In the genomic region with DNA sequence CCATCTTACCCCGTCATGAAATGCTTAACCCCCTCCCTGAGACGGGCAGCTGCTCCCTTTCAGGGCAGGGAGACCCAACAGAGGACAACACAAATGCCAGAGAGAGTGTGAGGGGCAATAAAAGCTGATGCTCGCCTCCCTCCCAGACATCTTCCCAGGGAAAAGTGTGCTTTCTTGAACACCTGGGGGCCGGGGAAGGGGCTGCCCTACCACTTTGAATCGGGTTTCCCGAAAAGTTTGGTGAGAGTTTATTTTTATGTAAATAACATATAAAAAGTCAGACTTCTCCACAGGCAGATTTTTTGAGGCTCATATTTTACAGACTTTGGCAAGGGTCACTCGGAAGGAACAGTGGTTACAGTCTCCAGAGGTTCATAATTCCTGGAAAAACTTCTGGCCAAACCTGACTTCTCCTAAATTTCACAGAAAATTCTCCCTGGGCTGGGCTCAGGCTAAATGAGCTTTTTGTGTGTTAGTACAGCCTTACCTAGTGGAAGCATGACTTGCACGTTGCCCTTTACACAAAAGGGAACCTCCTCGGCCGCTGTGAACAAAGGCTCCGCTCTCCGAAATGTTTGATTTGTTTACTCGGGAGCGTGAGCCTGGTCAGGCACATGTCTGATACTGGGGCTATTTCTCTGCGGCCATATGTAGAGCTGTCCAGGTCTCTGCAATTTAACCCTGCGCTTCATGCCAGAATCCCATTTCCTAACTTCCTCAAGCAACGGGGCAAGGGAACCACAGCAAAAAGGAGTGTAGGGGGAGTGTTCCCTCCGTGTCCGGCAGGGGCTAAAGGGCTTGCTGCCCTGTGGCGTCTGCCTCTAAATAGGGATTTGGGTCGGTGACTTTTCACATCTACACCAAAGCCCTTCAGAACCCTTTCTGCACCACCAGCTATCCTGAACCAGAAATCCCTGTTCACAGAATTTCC, we compare ENCODE assay signal across 10 cellular contexts. TPM values are rescaled to one million over a fixed set of nuclear protein-coding genes. Genes with fewer than 3 reads are reported as not detected.
DNase-seq lines count a peak whose midpoint lies in the region; ATAC-seq, FAIRE-seq and TF ChIP-seq lines count a peak whose summit lies in the region.
"Had no signal": no experiment of that assay in that cellular context is flagged by ENCODE, and none has a peak within 500 bp of the region (broad histone marks: within the 10 kb centered on the region; RNA-seq: fewer than 3 reads in every experiment).

No MANE protein-coding gene starts in this region.

- no peak for TF ChIP-seq POLR2A in H54 (IDR thresholded peaks at IDR 0.05; ENCODE audit: low read depth, low read length)

- in situ Hi-C loops in GM13976 (cut with MboI; ENCODE audit: low sequenced_read_pairs, unreplicated experiment) = no loop called here

- H3K36me3 ChIP-seq in cardiac muscle cell (no peaks in the 10 kb centered on the region), neuron (ENCODE audit: insufficient read depth, low read length) (no peaks in the 10 kb centered on the region)
- H3K36me3 ChIP-seq: WERI-Rb-1 had no signal

- no peak overlapping the region for H3K4me3 ChIP-seq in cardiac muscle cell
- H3K4me3 ChIP-seq in neuron (ENCODE audit: low read length) = peak overlapping the region; percentile 9

- no peak overlapping the region for H2AFZ ChIP-seq in neuron (ENCODE audit: low read depth, low read length)

- ATAC-seq in GM19324 (IDR thresholded peaks at IDR 0.05; ENCODE audit: low FRiP score, unreplicated experiment) = no peak

- H3K27me3 ChIP-seq in cardiac muscle cell = peaks cover 35% of the 10 kb centered on the region
- no peaks in the 10 kb centered on the region for H3K27me3 ChIP-seq in neuron (ENCODE audit: insufficient read depth, low read length)

- H3K9me3 ChIP-seq in cardiac muscle cell (ENCODE audit: low read depth) (no peaks in the 10 kb centered on the region), neuron (ENCODE audit: low read length) (no peaks in the 10 kb centered on the region)

- peaks cover 28% of the 10 kb centered on the region for H3K4me1 ChIP-seq in cardiac muscle cell (ENCODE audit: low read depth)
- peaks cover 65% of the 10 kb centered on the region for H3K4me1 ChIP-seq in neuron (ENCODE audit: insufficient read depth, low read length)

- H3K27ac ChIP-seq in cardiac muscle cell = no peak overlapping the region
- H3K27ac ChIP-seq: WERI-Rb-1 had no signal

- no peak for FAIRE-seq in H54 (lab: Jason Lieb, UNC)

- TF ChIP-seq CTCF in GM13976 (IDR thresholded peaks at IDR 0.05; ENCODE audit: borderline replicate concordance, control extremely low read depth, extremely low read depth, insufficient read depth, missing control alignments) (no peak), cardiac muscle cell (IDR thresholded peaks at IDR 0.05; ENCODE audit: low read depth, low read length) (no peak)

- DNase-seq in GM13976 (ENCODE audit: low spot score) = peak; percentile 23
- peak; percentile 91 for DNase-seq in NCI-H748 (lab: John Stamatoyannopoulos, UW; ENCODE audit: unreplicated experiment)
- peak; percentile 19 to 30 for DNase-seq in cardiac muscle cell (ENCODE audit: low read depth in 1 of 2, low spot score in 1 of 2)
- DNase-seq in NCI-H2029 (lab: John Stamatoyannopoulos, UW) = no peak
- DNase-seq in hypothalamus (lab: John Stamatoyannopoulos, UW) = no peak
- DNase-seq in H54 (ENCODE audit: insufficient read length, low spot score) = no peak
- DNase-seq: NCI-H2227 treated with DMSO at 0.1 percent for 48 hours had no signal

RNA-seq across cellular contexts. Expression of gene RTL1, which starts 3.4 kb away (rescaled TPM):
- 0.04 and 0.15 TPM in 2 replicates for total RNA-seq in cardiac muscle cell
- polyA plus RNA-seq in cardiac muscle cell = 0.02 TPM in 1 of 2 replicates, not detected in the other

Comparison
In these comparisons a context has a peak if more than half of its experiments do, and no peak if none do; other contexts are left out.
1. DNase-seq: peak in GM13976 (single experiment), NCI-H748 (single experiment) and cardiac muscle cell (2 of 2); none in NCI-H2029 (single experiment), hypothalamus (0 of 51) and H54 (single experiment).